Comparison of ENCODE assay signal across 1 cellular context in the genomic region with DNA sequence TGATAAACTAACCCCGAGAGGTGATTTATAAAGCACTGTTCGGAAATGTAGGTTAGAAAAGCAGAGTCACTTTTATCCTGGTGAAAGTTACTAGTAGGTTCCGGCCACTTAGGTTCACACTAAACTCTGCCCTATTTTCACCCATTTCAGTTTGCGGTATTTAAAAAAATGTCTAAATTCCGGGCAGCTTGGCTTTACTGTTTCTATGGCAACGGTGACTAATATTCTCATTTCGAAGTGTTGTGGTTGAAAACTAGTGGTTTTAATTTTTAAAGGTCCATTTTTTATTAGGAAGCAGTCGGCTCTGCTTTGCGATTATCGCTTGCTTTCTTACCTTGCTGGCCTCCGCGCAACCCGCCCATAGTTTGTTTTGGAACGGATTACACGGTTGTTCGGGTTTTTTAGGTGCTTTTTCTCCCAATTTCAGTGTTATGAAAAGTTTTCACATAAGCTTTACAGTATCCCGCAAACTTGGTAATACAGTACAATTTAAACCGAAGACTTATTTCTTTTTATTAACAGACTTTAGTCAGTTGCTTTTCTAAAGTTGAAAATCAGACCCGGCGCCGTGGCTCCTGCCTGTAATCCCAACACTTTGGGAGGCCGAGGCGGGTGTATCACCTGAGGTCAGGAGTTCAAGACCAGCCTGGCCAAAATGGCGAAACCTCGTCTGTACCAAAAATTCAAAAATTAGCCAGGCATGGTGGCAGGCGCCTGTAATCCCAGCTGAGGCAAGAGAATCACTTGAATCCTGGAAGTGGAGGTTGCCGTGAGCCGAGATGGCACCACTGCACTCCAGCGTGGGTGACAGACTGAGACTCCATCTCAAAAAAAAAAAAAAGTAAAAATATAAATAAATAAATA.
TF ChIP-seq lines count a peak whose summit lies in the region.

No MANE protein-coding gene starts in this region.

TF ChIP-seq in GM12878, 131 proteins besides CTCF, POLR2A, EP300 and RAD21 (continued from another document and continues in another):
- TF ChIP-seq MEF2B (IDR thresholded peaks at IDR 0.05; ENCODE audit: partially characterized antibody, poor library complexity, severe bottlenecking) = peak; percentile 60
- peak; percentile 86 for TF ChIP-seq ZNF384 (IDR thresholded peaks at IDR 0.05; ENCODE audit: borderline replicate concordance, low read depth, low read length)
- peak; percentile 20; the same call in 1 of the 2 replicates for TF ChIP-seq TCF7 (IDR thresholded peaks at IDR 0.05; ENCODE audit: borderline replicate concordance)
- TF ChIP-seq, protein P1, sequence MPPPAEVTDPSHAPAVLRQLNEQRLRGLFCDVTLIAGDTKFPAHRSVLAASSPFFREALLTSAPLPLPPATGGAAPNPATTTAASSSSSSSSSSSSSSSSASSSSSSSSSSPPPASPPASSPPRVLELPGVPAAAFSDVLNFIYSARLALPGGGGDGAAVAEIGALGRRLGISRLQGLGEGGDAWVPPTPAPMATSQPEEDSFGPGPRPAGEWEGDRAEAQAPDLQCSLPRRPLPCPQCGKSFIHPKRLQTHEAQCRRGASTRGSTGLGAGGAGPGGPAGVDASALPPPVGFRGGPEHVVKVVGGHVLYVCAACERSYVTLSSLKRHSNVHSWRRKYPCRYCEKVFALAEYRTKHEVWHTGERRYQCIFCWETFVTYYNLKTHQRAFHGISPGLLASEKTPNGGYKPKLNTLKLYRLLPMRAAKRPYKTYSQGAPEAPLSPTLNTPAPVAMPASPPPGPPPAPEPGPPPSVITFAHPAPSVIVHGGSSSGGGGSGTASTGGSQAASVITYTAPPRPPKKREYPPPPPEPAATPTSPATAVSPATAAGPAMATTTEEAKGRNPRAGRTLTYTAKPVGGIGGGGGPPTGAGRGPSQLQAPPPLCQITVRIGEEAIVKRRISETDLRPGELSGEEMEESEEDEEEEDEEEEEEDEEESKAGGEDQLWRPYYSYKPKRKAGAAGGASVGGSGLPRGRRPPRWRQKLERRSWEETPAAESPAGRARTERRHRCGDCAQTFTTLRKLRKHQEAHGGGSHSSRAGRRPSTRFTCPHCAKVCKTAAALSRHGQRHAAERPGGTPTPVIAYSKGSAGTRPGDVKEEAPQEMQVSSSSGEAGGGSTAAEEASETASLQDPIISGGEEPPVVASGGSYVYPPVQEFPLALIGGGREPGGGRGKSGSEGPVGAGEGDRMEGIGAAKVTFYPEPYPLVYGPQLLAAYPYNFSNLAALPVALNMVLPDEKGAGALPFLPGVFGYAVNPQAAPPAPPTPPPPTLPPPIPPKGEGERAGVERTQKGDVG (CRISPR knock-in tag; IDR thresholded peaks at IDR 0.05) = no peak
- TF ChIP-seq ESRRA (IDR thresholded peaks at IDR 0.05; ENCODE audit: low read length) = no peak
- TF ChIP-seq EED (IDR thresholded peaks at IDR 0.05; ENCODE audit: low read depth) = no peak
- TF ChIP-seq SREBF1 (IDR thresholded peaks at IDR 0.05; ENCODE audit: low read length) = no peak
- TF ChIP-seq, protein P2, sequence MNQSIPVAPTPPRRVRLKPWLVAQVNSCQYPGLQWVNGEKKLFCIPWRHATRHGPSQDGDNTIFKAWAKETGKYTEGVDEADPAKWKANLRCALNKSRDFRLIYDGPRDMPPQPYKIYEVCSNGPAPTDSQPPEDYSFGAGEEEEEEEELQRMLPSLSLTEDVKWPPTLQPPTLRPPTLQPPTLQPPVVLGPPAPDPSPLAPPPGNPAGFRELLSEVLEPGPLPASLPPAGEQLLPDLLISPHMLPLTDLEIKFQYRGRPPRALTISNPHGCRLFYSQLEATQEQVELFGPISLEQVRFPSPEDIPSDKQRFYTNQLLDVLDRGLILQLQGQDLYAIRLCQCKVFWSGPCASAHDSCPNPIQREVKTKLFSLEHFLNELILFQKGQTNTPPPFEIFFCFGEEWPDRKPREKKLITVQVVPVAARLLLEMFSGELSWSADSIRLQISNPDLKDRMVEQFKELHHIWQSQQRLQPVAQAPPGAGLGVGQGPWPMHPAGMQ (IDR thresholded peaks at IDR 0.05; ENCODE audit: borderline replicate concordance) = no peak
- peak; percentile 95 for TF ChIP-seq RUNX3 (IDR thresholded peaks at IDR 0.05; ENCODE audit: low read length)
- no peak for TF ChIP-seq GATAD2B (conservative IDR thresholded peaks at IDR 0.05; ENCODE audit: low read depth)
- TF ChIP-seq MYC (IDR thresholded peaks at IDR 0.05; ENCODE audit: insufficient read depth, insufficient read length, insufficient replicate concordance, low read length, severe bottlenecking) = no peak
- no peak for TF ChIP-seq KAT2A (conservative IDR thresholded peaks at IDR 0.05; ENCODE audit: control insufficient read depth, low read depth, low read length)
- TF ChIP-seq, protein P3, sequence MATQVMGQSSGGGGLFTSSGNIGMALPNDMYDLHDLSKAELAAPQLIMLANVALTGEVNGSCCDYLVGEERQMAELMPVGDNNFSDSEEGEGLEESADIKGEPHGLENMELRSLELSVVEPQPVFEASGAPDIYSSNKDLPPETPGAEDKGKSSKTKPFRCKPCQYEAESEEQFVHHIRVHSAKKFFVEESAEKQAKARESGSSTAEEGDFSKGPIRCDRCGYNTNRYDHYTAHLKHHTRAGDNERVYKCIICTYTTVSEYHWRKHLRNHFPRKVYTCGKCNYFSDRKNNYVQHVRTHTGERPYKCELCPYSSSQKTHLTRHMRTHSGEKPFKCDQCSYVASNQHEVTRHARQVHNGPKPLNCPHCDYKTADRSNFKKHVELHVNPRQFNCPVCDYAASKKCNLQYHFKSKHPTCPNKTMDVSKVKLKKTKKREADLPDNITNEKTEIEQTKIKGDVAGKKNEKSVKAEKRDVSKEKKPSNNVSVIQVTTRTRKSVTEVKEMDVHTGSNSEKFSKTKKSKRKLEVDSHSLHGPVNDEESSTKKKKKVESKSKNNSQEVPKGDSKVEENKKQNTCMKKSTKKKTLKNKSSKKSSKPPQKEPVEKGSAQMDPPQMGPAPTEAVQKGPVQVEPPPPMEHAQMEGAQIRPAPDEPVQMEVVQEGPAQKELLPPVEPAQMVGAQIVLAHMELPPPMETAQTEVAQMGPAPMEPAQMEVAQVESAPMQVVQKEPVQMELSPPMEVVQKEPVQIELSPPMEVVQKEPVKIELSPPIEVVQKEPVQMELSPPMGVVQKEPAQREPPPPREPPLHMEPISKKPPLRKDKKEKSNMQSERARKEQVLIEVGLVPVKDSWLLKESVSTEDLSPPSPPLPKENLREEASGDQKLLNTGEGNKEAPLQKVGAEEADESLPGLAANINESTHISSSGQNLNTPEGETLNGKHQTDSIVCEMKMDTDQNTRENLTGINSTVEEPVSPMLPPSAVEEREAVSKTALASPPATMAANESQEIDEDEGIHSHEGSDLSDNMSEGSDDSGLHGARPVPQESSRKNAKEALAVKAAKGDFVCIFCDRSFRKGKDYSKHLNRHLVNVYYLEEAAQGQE (IDR thresholded peaks at IDR 0.05; ENCODE audit: low read depth, low read length) = no peak
- TF ChIP-seq CREB1 (IDR thresholded peaks at IDR 0.05; ENCODE audit: low read depth) = peak; percentile 21; the same call in 1 of the 2 replicates
- TF ChIP-seq IRF4 (IDR thresholded peaks at IDR 0.05; ENCODE audit: low read depth, low read length) = no peak
- peak in 1 of 2 experiments; percentile 23; a peak in 1 of 4 replicates for TF ChIP-seq IKZF2 (IDR thresholded peaks at IDR 0.05)
- 0 out of 2 replicates have a peak, but pooled peaks have one; percentile 4 for TF ChIP-seq POLR2AphosphoS5 (IDR thresholded peaks at IDR 0.05; ENCODE audit: low read length)
- peak; percentile 40; the same call in 1 of the 2 replicates for TF ChIP-seq MTA3 (IDR thresholded peaks at IDR 0.05; ENCODE audit: borderline replicate concordance, low read length)
- TF ChIP-seq ZZZ3 (IDR thresholded peaks at IDR 0.05; ENCODE audit: control insufficient read depth, insufficient read length, low read depth) = no peak
- peak; percentile 58; the same call in 1 of the 2 replicates for TF ChIP-seq FOXM1 (IDR thresholded peaks at IDR 0.05; ENCODE audit: low read depth, low read length)
- no peak for TF ChIP-seq SMAD1 (IDR thresholded peaks at IDR 0.05; ENCODE audit: low read depth, partially characterized antibody)
- TF ChIP-seq JUNB (IDR thresholded peaks at IDR 0.05) = peak; percentile 43; the same call in 1 of the 2 replicates
- TF ChIP-seq CBX5 (IDR thresholded peaks at IDR 0.05; ENCODE audit: low read depth) = no peak
- peak; percentile 98 for TF ChIP-seq BMI1 (IDR thresholded peaks at IDR 0.05; ENCODE audit: borderline replicate concordance)
- TF ChIP-seq NFYA (IDR thresholded peaks at IDR 0.05; ENCODE audit: borderline replicate concordance, low read depth, low read length) = no peak
- TF ChIP-seq BCL11A (IDR thresholded peaks at IDR 0.05; ENCODE audit: low read depth, low read length) = 0 out of 2 replicates have a peak, but pooled peaks have one; percentile 2
- no peak for TF ChIP-seq SUZ12 (IDR thresholded peaks at IDR 0.05; ENCODE audit: unreplicated experiment)
- TF ChIP-seq NFIC (IDR thresholded peaks at IDR 0.05; ENCODE audit: low read depth, low read length) = peak; percentile 65
- peak; percentile 74 for TF ChIP-seq ATF2 (IDR thresholded peaks at IDR 0.05; ENCODE audit: low read length)
- peak; percentile 83 for TF ChIP-seq SIN3A (IDR thresholded peaks at IDR 0.05; ENCODE audit: low read depth, low read length)
- no peak; a peak in 1 of 4 replicates for TF ChIP-seq ETV6 (conservative IDR thresholded peaks at IDR 0.05 in 1 of 2, IDR thresholded peaks at IDR 0.05 in 1 of 2; ENCODE audit: borderline replicate concordance in 1 of 2, low read depth in 1 of 2)
- peak; percentile 50 for TF ChIP-seq ATF7 (IDR thresholded peaks at IDR 0.05; ENCODE audit: low read depth)
- TF ChIP-seq YY1 (IDR thresholded peaks at IDR 0.05; ENCODE audit: low read depth, low read length) = 0 out of 2 replicates have a peak, but pooled peaks have one; percentile 47
- TF ChIP-seq FOS (IDR thresholded peaks at IDR 0.05; ENCODE audit: borderline replicate concordance, extremely low read depth, insufficient read length) = no peak
- TF ChIP-seq PML (IDR thresholded peaks at IDR 0.05; ENCODE audit: low read length) = 0 out of 2 replicates have a peak, but pooled peaks have one; percentile 63
- no peak for TF ChIP-seq ZBED1 (IDR thresholded peaks at IDR 0.05; ENCODE audit: borderline replicate concordance)
- TF ChIP-seq, protein P4, sequence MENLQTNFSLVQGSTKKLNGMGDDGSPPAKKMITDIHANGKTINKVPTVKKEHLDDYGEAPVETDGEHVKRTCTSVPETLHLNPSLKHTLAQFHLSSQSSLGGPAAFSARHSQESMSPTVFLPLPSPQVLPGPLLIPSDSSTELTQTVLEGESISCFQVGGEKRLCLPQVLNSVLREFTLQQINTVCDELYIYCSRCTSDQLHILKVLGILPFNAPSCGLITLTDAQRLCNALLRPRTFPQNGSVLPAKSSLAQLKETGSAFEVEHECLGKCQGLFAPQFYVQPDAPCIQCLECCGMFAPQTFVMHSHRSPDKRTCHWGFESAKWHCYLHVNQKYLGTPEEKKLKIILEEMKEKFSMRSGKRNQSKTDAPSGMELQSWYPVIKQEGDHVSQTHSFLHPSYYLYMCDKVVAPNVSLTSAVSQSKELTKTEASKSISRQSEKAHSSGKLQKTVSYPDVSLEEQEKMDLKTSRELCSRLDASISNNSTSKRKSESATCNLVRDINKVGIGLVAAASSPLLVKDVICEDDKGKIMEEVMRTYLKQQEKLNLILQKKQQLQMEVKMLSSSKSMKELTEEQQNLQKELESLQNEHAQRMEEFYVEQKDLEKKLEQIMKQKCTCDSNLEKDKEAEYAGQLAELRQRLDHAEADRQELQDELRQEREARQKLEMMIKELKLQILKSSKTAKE (IDR thresholded peaks at IDR 0.05; ENCODE audit: low read depth, poor library complexity, severe bottlenecking) = peak; percentile 46
- TF ChIP-seq BHLHE40 (IDR thresholded peaks at IDR 0.05; ENCODE audit: borderline replicate concordance in 1 of 2, low read depth in 2 of 2, low read length in 1 of 2) = 0 out of 4 replicates have a peak, but pooled peaks of 1 of the 2 experiments have one; percentile 2
- TF ChIP-seq CBFB (IDR thresholded peaks at IDR 0.05; ENCODE audit: low read depth) = 0 out of 2 replicates have a peak, but pooled peaks have one; percentile 53
- TF ChIP-seq MXI1 (IDR thresholded peaks at IDR 0.05; ENCODE audit: low read depth, low read length) = peak; percentile 68; the same call in 1 of the 2 replicates
- no peak for TF ChIP-seq SMC3 (IDR thresholded peaks at IDR 0.05; ENCODE audit: borderline replicate concordance, low read length)
- TF ChIP-seq MTA2 (IDR thresholded peaks at IDR 0.05; ENCODE audit: low read depth) = peak; percentile 14; the same call in 1 of the 2 replicates
- TF ChIP-seq, protein P5, sequence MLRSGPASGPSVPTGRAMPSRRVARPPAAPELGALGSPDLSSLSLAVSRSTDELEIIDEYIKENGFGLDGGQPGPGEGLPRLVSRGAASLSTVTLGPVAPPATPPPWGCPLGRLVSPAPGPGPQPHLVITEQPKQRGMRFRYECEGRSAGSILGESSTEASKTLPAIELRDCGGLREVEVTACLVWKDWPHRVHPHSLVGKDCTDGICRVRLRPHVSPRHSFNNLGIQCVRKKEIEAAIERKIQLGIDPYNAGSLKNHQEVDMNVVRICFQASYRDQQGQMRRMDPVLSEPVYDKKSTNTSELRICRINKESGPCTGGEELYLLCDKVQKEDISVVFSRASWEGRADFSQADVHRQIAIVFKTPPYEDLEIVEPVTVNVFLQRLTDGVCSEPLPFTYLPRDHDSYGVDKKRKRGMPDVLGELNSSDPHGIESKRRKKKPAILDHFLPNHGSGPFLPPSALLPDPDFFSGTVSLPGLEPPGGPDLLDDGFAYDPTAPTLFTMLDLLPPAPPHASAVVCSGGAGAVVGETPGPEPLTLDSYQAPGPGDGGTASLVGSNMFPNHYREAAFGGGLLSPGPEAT (IDR thresholded peaks at IDR 0.05; ENCODE audit: low read depth) = peak; percentile 43; the same call in 1 of the 2 replicates
- no peak for TF ChIP-seq NR2C2 (IDR thresholded peaks at IDR 0.05; ENCODE audit: borderline replicate concordance, control insufficient read depth, insufficient read length, low read depth)
- peak; percentile 10; the same call in 1 of the 2 replicates for TF ChIP-seq NR2F1 (conservative IDR thresholded peaks at IDR 0.05)
